ENCODE assay signal across 11 cellular contexts in the genomic region with DNA sequence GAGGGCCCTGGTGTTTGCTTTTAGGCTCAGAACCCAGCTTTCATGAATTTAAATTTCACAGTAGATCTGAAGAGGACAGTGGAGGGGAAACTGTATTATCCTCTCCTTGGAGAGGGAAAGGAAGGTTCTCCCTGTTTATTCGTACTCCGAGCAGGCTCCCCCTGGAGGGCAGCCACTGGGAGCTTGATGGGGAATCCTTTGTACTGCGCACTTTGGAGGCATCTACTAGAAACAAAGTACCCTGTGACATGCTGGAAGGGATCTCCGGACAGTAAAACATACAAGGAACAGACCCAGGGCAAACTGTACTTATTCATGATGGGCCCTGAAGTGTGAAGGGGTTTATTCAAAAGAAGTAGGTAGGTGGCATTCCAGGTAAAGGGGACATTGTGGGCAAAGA. TPM values are rescaled to one million over a fixed set of nuclear protein-coding genes. Genes with fewer than 3 reads are reported as not detected.
DNase-seq lines count a peak whose midpoint lies in the region; FAIRE-seq and TF ChIP-seq lines count a peak whose summit lies in the region.
"Had no signal": no experiment of that assay in that cellular context is flagged by ENCODE, and none has a peak within 500 bp of the region (broad histone marks: within the 10 kb centered on the region; RNA-seq: fewer than 3 reads in every experiment).

No MANE protein-coding gene starts in this region.

- no peaks in the 10 kb centered on the region for H3K4me1 ChIP-seq in astrocyte (ENCODE audit: insufficient read depth, low read length)

- H3K27ac ChIP-seq in astrocyte (ENCODE audit: low read depth, low read length), result no peak overlapping the region

- H3K36me3 Mint-ChIP-seq in HFFc6 (ENCODE audit: low read depth), result no peaks in the 10 kb centered on the region
- no peaks in the 10 kb centered on the region for H3K36me3 Mint-ChIP-seq in astrocyte (ENCODE audit: low read depth, unreplicated experiment)

- no peak overlapping the region for H2AFZ ChIP-seq in astrocyte (ENCODE audit: low read depth, low read length)

- H3K4me1 Mint-ChIP-seq in HFFc6 (ENCODE audit: low read depth), result peaks cover 58% of the 10 kb centered on the region
- H3K4me1 Mint-ChIP-seq in astrocyte (ENCODE audit: low read depth, unreplicated experiment), result no peaks in the 10 kb centered on the region

- no peaks in the 10 kb centered on the region for H3K27me3 ChIP-seq in astrocyte (ENCODE audit: insufficient read depth, low read length)

- H4K20me1 ChIP-seq in astrocyte (ENCODE audit: insufficient read depth, low read length), result peaks cover 44% of the 10 kb centered on the region

- TF ChIP-seq CTCF in HFFc6 (IDR thresholded peaks at IDR 0.05), result peak; percentile 57
- TF ChIP-seq CTCF in astrocyte (IDR thresholded peaks at IDR 0.05; ENCODE audit: insufficient read depth, low read depth, low read length), result peak; percentile 40
- no peak for TF ChIP-seq CTCF in GM13977 (IDR thresholded peaks at IDR 0.05; ENCODE audit: extremely low read depth, insufficient read depth, missing control alignments)

- no peaks in the 10 kb centered on the region for H3K9me3 ChIP-seq in astrocyte (ENCODE audit: insufficient read depth, low read depth, low read length)

- H3K9me3 Mint-ChIP-seq in HFFc6 (no peaks in the 10 kb centered on the region), astrocyte (ENCODE audit: unreplicated experiment) (no peaks in the 10 kb centered on the region)
- H3K9me3 Mint-ChIP-seq: stimulated activated naive CD8-positive, alpha-beta T cell treated with anti-CD3 and anti-CD28 coated beads, Interleukin-15, Interleukin-2, amounts not matched to agents 100 ng/mL and 50 ng/mL, for 24 hours had no signal

- H3K36me3 ChIP-seq in astrocyte (ENCODE audit: insufficient read depth, low read length), result no peaks in the 10 kb centered on the region

- no peak overlapping the region for H3K9ac ChIP-seq in astrocyte (ENCODE audit: low read length)

- H3K27me3 Mint-ChIP-seq in HFFc6 (ENCODE audit: insufficient read depth) (no peaks in the 10 kb centered on the region; the same call in 1 of the 2 replicates), astrocyte (ENCODE audit: low read depth, unreplicated experiment) (peaks cover 32% of the 10 kb centered on the region)
- H3K27me3 Mint-ChIP-seq: stimulated activated naive CD8-positive, alpha-beta T cell treated with anti-CD3 and anti-CD28 coated beads, Interleukin-15, Interleukin-2, amounts not matched to agents 100 ng/mL and 50 ng/mL, for 24 hours had no signal

- no peak overlapping the region for H3K4me2 ChIP-seq in astrocyte (ENCODE audit: low read length)

- peak overlapping the region; percentile 42; the same call in 1 of the 2 replicates for H3K27ac Mint-ChIP-seq in HFFc6
- H3K27ac Mint-ChIP-seq in astrocyte (ENCODE audit: unreplicated experiment), result no peak overlapping the region
- H3K27ac Mint-ChIP-seq: stimulated activated naive CD8-positive, alpha-beta T cell treated with anti-CD3 and anti-CD28 coated beads, Interleukin-15, Interleukin-2, amounts not matched to agents 100 ng/mL and 50 ng/mL, for 24 hours had no signal

- no peak for DNase-seq in HFFc6
- DNase-seq in astrocyte (ENCODE audit: low read depth), result no peak
- peak; percentile 27 to 35 for DNase-seq in hippocampal formation (lab: John Stamatoyannopoulos, UW)
- DNase-seq in superior temporal gyrus (ENCODE audit: extremely low spot score), result peak; percentile 78
- DNase-seq in cerebellar nuclear complex (lab: John Stamatoyannopoulos, UW), result no peak
- DNase-seq in GM13977 (ENCODE audit: low spot score), result no peak
- DNase-seq in activated CD4-positive, alpha-beta T cell treated with anti-CD3 and anti-CD28 coated beads for 48 hours, result no peak
- DNase-seq: activated T-cell treated with anti-CD3 and anti-CD28 coated beads, Interleukin-2, amount 50 U/mL, for 1 hour; NCI-H1694; stimulated activated CD4-positive, alpha-beta T cell treated with anti-CD3 and anti-CD28 coated beads, Interleukin-12 subunit alpha, Interleukin-12 subunit beta, amount 100 ng/mL, for 4 hours had no signal

- H3K4me3 Mint-ChIP-seq in HFFc6, result no peak overlapping the region
- no peak overlapping the region for H3K4me3 Mint-ChIP-seq in astrocyte (ENCODE audit: unreplicated experiment)
- H3K4me3 Mint-ChIP-seq: stimulated activated naive CD8-positive, alpha-beta T cell treated with anti-CD3 and anti-CD28 coated beads, Interleukin-15, Interleukin-2, amounts not matched to agents 100 ng/mL and 50 ng/mL, for 24 hours had no signal

- H3K79me2 ChIP-seq in astrocyte (ENCODE audit: insufficient read depth, low read length), result peaks cover 3% of the 10 kb centered on the region

- no peak for FAIRE-seq in astrocyte (lab: Jason Lieb, UNC)

- in situ Hi-C loops in GM13977 (cut with MboI; ENCODE audit: low pct_unique_long_range_greater_than_20kb, low sequenced_read_pairs, unreplicated experiment), result loop anchor here (10.0 to 25.0 kb wide), 2 partner anchors 175 to 428 kb away; no protein-coding TSS in a partner anchor

- H3K4me3 ChIP-seq in astrocyte (ENCODE audit: insufficient read depth, low read depth, low read length), result no peak overlapping the region

RNA-seq across cellular contexts. Expression of a gene that starts 27.2 kb away (rescaled TPM):
- total RNA-seq in HFFc6 (2021; fragmentation: NEBNext Ultra II Directional; extraction: Animal tissue kit (Norgen Biotek cat#: 25700)), result 10 to 100 TPM; 12.4 to 34.9 (median 31.8) TPM
- total RNA-seq in astrocyte, result 17.6 and 20.6 TPM in 2 replicates

Comparison
In these comparisons a context has a peak if more than half of its experiments do, and no peak if none do; other contexts are left out.
1. DNase-seq: peak in hippocampal formation (2 of 2) and superior temporal gyrus (single experiment); none in HFFc6 (single experiment), astrocyte (single experiment), cerebellar nuclear complex (0 of 2), GM13977 (single experiment) and activated CD4-positive, alpha-beta T cell treated with anti-CD3 and anti-CD28 coated beads for 48 hours (single experiment).